Comparison of ENCODE assay signal across 1 cellular context in the genomic region with DNA sequence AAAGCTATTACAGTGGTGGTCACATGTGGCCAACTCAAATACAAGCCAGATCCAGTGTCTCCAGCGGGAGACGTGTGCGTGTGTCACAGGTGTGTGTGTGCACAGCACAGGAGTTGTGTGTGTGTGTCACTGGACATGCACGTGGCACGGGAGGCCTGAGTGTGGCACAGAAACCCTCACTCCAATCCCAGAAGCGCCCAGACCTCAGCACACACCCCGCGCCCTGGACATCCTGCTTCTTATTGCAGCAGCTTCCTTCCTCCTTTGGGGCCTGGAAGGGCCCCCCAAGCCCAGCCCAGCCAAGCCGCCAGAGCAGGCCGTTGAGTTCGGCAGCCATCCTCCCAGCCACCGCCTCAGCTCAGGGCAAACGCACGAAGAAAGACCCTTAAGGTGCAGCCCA.
TF ChIP-seq lines count a peak whose summit lies in the region.

No MANE protein-coding gene starts in this region.

TF ChIP-seq in HepG2, 621 proteins besides CTCF, POLR2A, EP300 and RAD21:
- no peak for TF ChIP-seq SMC3 (IDR thresholded peaks at IDR 0.05; ENCODE audit: low read length)
- TF ChIP-seq, protein P1, sequence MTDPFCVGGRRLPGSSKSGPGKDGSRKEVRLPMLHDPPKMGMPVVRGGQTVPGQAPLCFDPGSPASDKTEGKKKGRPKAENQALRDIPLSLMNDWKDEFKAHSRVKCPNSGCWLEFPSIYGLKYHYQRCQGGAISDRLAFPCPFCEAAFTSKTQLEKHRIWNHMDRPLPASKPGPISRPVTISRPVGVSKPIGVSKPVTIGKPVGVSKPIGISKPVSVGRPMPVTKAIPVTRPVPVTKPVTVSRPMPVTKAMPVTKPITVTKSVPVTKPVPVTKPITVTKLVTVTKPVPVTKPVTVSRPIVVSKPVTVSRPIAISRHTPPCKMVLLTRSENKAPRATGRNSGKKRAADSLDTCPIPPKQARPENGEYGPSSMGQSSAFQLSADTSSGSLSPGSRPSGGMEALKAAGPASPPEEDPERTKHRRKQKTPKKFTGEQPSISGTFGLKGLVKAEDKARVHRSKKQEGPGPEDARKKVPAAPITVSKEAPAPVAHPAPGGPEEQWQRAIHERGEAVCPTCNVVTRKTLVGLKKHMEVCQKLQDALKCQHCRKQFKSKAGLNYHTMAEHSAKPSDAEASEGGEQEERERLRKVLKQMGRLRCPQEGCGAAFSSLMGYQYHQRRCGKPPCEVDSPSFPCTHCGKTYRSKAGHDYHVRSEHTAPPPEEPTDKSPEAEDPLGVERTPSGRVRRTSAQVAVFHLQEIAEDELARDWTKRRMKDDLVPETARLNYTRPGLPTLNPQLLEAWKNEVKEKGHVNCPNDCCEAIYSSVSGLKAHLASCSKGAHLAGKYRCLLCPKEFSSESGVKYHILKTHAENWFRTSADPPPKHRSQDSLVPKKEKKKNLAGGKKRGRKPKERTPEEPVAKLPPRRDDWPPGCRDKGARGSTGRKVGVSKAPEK (CRISPR knock-in tag; IDR thresholded peaks at IDR 0.05; ENCODE audit: borderline replicate concordance) = no peak
- TF ChIP-seq EZH2 (conservative IDR thresholded peaks at IDR 0.05; ENCODE audit: low read depth, low read length) = no peak
- TF ChIP-seq, protein P2, sequence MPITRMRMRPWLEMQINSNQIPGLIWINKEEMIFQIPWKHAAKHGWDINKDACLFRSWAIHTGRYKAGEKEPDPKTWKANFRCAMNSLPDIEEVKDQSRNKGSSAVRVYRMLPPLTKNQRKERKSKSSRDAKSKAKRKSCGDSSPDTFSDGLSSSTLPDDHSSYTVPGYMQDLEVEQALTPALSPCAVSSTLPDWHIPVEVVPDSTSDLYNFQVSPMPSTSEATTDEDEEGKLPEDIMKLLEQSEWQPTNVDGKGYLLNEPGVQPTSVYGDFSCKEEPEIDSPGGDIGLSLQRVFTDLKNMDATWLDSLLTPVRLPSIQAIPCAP (CRISPR knock-in tag; IDR thresholded peaks at IDR 0.05; ENCODE audit: low read depth) = no peak
- TF ChIP-seq, protein P3, sequence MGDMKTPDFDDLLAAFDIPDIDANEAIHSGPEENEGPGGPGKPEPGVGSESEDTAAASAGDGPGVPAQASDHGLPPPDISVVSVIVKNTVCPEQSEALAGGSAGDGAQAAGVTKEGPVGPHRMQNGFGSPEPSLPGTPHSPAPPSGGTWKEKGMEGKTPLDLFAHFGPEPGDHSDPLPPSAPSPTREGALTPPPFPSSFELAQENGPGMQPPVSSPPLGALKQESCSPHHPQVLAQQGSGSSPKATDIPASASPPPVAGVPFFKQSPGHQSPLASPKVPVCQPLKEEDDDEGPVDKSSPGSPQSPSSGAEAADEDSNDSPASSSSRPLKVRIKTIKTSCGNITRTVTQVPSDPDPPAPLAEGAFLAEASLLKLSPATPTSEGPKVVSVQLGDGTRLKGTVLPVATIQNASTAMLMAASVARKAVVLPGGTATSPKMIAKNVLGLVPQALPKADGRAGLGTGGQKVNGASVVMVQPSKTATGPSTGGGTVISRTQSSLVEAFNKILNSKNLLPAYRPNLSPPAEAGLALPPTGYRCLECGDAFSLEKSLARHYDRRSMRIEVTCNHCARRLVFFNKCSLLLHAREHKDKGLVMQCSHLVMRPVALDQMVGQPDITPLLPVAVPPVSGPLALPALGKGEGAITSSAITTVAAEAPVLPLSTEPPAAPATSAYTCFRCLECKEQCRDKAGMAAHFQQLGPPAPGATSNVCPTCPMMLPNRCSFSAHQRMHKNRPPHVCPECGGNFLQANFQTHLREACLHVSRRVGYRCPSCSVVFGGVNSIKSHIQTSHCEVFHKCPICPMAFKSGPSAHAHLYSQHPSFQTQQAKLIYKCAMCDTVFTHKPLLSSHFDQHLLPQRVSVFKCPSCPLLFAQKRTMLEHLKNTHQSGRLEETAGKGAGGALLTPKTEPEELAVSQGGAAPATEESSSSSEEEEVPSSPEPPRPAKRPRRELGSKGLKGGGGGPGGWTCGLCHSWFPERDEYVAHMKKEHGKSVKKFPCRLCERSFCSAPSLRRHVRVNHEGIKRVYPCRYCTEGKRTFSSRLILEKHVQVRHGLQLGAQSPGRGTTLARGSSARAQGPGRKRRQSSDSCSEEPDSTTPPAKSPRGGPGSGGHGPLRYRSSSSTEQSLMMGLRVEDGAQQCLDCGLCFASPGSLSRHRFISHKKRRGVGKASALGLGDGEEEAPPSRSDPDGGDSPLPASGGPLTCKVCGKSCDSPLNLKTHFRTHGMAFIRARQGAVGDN (CRISPR knock-in tag; IDR thresholded peaks at IDR 0.05) = no peak
- TF ChIP-seq KDM5B (CRISPR knock-in tag; IDR thresholded peaks at IDR 0.05; ENCODE audit: borderline replicate concordance) = no peak
- no peak for TF ChIP-seq TOE1 (CRISPR knock-in tag; IDR thresholded peaks at IDR 0.05)
- no peak for TF ChIP-seq ZNF660 (CRISPR knock-in tag; IDR thresholded peaks at IDR 0.05; ENCODE audit: borderline replicate concordance, low read depth)
